Comparison of ENCODE assay signal across 14 cellular contexts in genomic region chr9:135306699-135307098, GRCh38.
DNase-seq lines count a peak whose midpoint lies in the region; ATAC-seq and TF ChIP-seq lines count a peak whose summit lies in the region.
"Had no signal": no experiment of that assay in that cellular context is flagged by ENCODE, and none has a peak within 500 bp of the region (broad histone marks: within the 10 kb centered on the region; RNA-seq: fewer than 3 reads in every experiment).

No MANE protein-coding gene starts in this region.

- H3K27ac Mint-ChIP-seq in activated naive CD4-positive, alpha-beta T cell treated with anti-CD3 and anti-CD28 coated beads for 36 hours: no peak overlapping the region
- H3K27ac Mint-ChIP-seq: GM23338, IgD-negative memory B cell had no signal

- peaks cover 0 to under 1% (median 0%) of the 10 kb centered on the region in 4 donors for H3K9me3 ChIP-seq in tibial nerve
- H3K9me3 ChIP-seq: BE2C had no signal

- TF ChIP-seq POLR2A in tibial nerve (IDR thresholded peaks at IDR 0.05): no peak

- DNase-seq in activated CD8-positive, alpha-beta memory T cell treated with anti-CD3 and anti-CD28 coated beads, Interleukin-2, amount 50 U/mL, for 48 hours: peak; percentile 20
- DNase-seq in activated CD8-positive, alpha-beta memory T cell treated with anti-CD3 and anti-CD28 coated beads for 24 hours: no peak
- DNase-seq in left lobe of liver (ENCODE audit: low spot score): peak; percentile 28
- no peak for DNase-seq in tibial nerve (ENCODE audit: low spot score in 2 of 2)
- no peak for DNase-seq in activated naive CD4-positive, alpha-beta T cell treated with anti-CD3 and anti-CD28 coated beads for 36 hours
- DNase-seq: BE2C; CD4-positive, alpha-beta memory T cell; H9 had no signal

- peaks cover 13% of the 10 kb centered on the region for H3K27me3 Mint-ChIP-seq in activated naive CD4-positive, alpha-beta T cell treated with anti-CD3 and anti-CD28 coated beads for 36 hours (ENCODE audit: low read depth)

- CTCF ChIA-PET in activated naive CD4-positive, alpha-beta T cell treated with anti-CD3 and anti-CD28 coated beads for 36 hours (lab: Charles Lee): no interaction called here

- no peaks in the 10 kb centered on the region for H3K9me3 Mint-ChIP-seq in activated naive CD4-positive, alpha-beta T cell treated with anti-CD3 and anti-CD28 coated beads for 36 hours

- H3K36me3 ChIP-seq in tibial nerve: no peaks in the 10 kb centered on the region
- H3K36me3 ChIP-seq: BE2C had no signal

- H3K36me3 Mint-ChIP-seq in activated naive CD4-positive, alpha-beta T cell treated with anti-CD3 and anti-CD28 coated beads for 36 hours (ENCODE audit: low read depth): no peaks in the 10 kb centered on the region
- H3K36me3 Mint-ChIP-seq: CD4-positive, alpha-beta memory T cell; IgD-negative memory B cell had no signal

- intact Hi-C loops in activated naive CD4-positive, alpha-beta T cell treated with anti-CD3 and anti-CD28 coated beads for 36 hours (cut with micrococcal nuclease): no loop called here

- no peak overlapping the region for H3K4me3 Mint-ChIP-seq in activated naive CD4-positive, alpha-beta T cell treated with anti-CD3 and anti-CD28 coated beads for 36 hours
- H3K4me3 Mint-ChIP-seq: GM23338, H9, IgD-negative memory B cell had no signal

- ATAC-seq in left lobe of liver (no peak), HG03457 (IDR thresholded peaks at IDR 0.05; ENCODE audit: unreplicated experiment) (no peak), GM19395 (IDR thresholded peaks at IDR 0.05; ENCODE audit: unreplicated experiment) (no peak)
- ATAC-seq: GM12878, GM23338 had no signal

- H3K4me1 ChIP-seq in tibial nerve: no peaks in the 10 kb centered on the region
- H3K4me1 ChIP-seq: BE2C had no signal

- H3K27me3 ChIP-seq in tibial nerve: peaks cover 0 to 26% of the 10 kb centered on the region in 2 donors
- H3K27me3 ChIP-seq: BE2C had no signal

- WGBS in tibial nerve, 2 donors: 63 to 71% methylated on average over 12 of the region's 12 CpGs

- H3K4me3 ChIP-seq in tibial nerve: no peak overlapping the region
- H3K4me3 ChIP-seq: GM12878, GM23338 had no signal

- H3K27ac ChIP-seq in tibial nerve: peak overlapping the region in 3 of 4 donors; percentile 1 to 59 (median 2)
- H3K27ac ChIP-seq: C4-2B had no signal

- H3K4me1 Mint-ChIP-seq in activated naive CD4-positive, alpha-beta T cell treated with anti-CD3 and anti-CD28 coated beads for 36 hours (ENCODE audit: low read depth): no peaks in the 10 kb centered on the region
- H3K4me1 Mint-ChIP-seq: GM23338 had no signal

- TF ChIP-seq CTCF in tibial nerve (IDR thresholded peaks at IDR 0.05): no peak

- TF ChIP-seq EP300 in tibial nerve (IDR thresholded peaks at IDR 0.05): no peak

Comparison
In these comparisons a context has a peak if more than half of its experiments do, and no peak if none do; other contexts are left out.
1. DNase-seq: peak in activated CD8-positive, alpha-beta memory T cell treated with anti-CD3 and anti-CD28 coated beads, Interleukin-2, amount 50 U/mL, for 48 hours (single experiment) and left lobe of liver (single experiment); none in activated CD8-positive, alpha-beta memory T cell treated with anti-CD3 and anti-CD28 coated beads for 24 hours (single experiment), tibial nerve (0 of 2) and activated naive CD4-positive, alpha-beta T cell treated with anti-CD3 and anti-CD28 coated beads for 36 hours (single experiment).